Comparison of ENCODE assay signal across 11 cellular contexts in the genomic region with DNA sequence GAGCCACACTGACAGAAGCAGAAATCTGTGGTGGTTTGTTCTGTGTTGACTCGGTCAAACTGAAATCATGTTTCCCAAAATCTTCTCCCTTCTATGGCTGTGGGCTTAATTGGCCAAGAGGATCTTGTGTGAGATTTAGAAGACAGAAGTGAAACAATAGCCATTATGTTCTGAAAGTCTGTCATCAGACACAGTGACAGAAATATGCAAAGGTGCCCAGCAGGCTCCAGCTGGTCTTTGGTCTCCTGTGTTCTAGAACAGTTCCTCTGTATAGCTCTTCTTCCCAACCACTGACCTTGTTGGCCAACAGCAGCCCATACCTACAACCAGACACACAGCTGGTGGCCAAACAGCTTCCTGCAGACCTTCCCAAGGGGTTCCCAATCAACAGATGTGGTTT. TPM values are rescaled to one million over a fixed set of nuclear protein-coding genes. Genes with fewer than 3 reads are reported as not detected.
DNase-seq lines count a peak whose midpoint lies in the region; ATAC-seq and TF ChIP-seq lines count a peak whose summit lies in the region.
"Had no signal": no experiment of that assay in that cellular context is flagged by ENCODE, and none has a peak within 500 bp of the region (broad histone marks: within the 10 kb centered on the region; RNA-seq: fewer than 3 reads in every experiment).

No MANE protein-coding gene starts in this region.

- H3K4me1 Mint-ChIP-seq in stimulated activated naive CD8-positive, alpha-beta T cell treated with anti-CD3 and anti-CD28 coated beads, Interleukin-15, amount 100 ng/mL, for 72 hours = peaks cover 3% of the 10 kb centered on the region

- H3K9me3 Mint-ChIP-seq in stimulated activated naive CD8-positive, alpha-beta T cell treated with anti-CD3 and anti-CD28 coated beads, Interleukin-15, amount 100 ng/mL, for 72 hours = no peaks in the 10 kb centered on the region

- H3K4me3 ChIP-seq in BE2C (ENCODE audit: low read depth, low read length) = no peak overlapping the region

- H3K36me3 ChIP-seq in BE2C = no peaks in the 10 kb centered on the region

- no peak for TF ChIP-seq CTCF in BE2C (IDR thresholded peaks at IDR 0.05; ENCODE audit: low read depth, low read length)

- no peaks in the 10 kb centered on the region for H3K9me3 ChIP-seq in BE2C

- no peak overlapping the region for H3K4me3 Mint-ChIP-seq in stimulated activated naive CD8-positive, alpha-beta T cell treated with anti-CD3 and anti-CD28 coated beads, Interleukin-15, amount 100 ng/mL, for 72 hours

- no peak for DNase-seq in stimulated activated naive CD8-positive, alpha-beta T cell treated with anti-CD3 and anti-CD28 coated beads, Interleukin-15, Interleukin-2, amounts not matched to agents 100 U/mL and 50 U/mL, for 24 hours
- no peak for DNase-seq in stimulated activated naive CD8-positive, alpha-beta T cell treated with anti-CD3 and anti-CD28 coated beads, Interleukin-15, amount 100 ng/mL, for 72 hours
- DNase-seq in BE2C (no peak), DMS 273 treated with DMSO at 0.1 percent for 48 hours (lab: John Stamatoyannopoulos, UW) (no peak), NCI-H2081 (lab: John Stamatoyannopoulos, UW) (no peak)
- no peak for DNase-seq in stimulated activated CD4-positive, alpha-beta T cell treated with anti-CD3 and anti-CD28 coated beads, Interleukin-1b, Interleukin-23, amount 100 ng/mL, for 48 hours
- DNase-seq: 8988T, foreskin fibroblast had no signal

- peaks cover 82% of the 10 kb centered on the region for H3K27me3 Mint-ChIP-seq in stimulated activated naive CD8-positive, alpha-beta T cell treated with anti-CD3 and anti-CD28 coated beads, Interleukin-15, amount 100 ng/mL, for 72 hours

- peaks cover 8% of the 10 kb centered on the region for H3K27me3 ChIP-seq in BE2C

- no peak overlapping the region for H3K27ac Mint-ChIP-seq in stimulated activated naive CD8-positive, alpha-beta T cell treated with anti-CD3 and anti-CD28 coated beads, Interleukin-15, amount 100 ng/mL, for 72 hours

- ATAC-seq in stimulated activated naive CD8-positive, alpha-beta T cell treated with anti-CD3 and anti-CD28 coated beads, Interleukin-15, Interleukin-2, amounts not matched to agents 100 U/mL and 50 U/mL, for 24 hours = peak; percentile 14
- no peak for ATAC-seq in stimulated activated naive CD8-positive, alpha-beta T cell treated with anti-CD3 and anti-CD28 coated beads, Interleukin-15, amount 100 ng/mL, for 72 hours
- peak; percentile 94 for ATAC-seq in HG02798 (IDR thresholded peaks at IDR 0.05; ENCODE audit: poor library complexity, unreplicated experiment)
- ATAC-seq in HG03558 (IDR thresholded peaks at IDR 0.05; ENCODE audit: extremely low read depth, unreplicated experiment) = peak; percentile 82
- ATAC-seq: sciatic nerve had no signal

- H3K4me1 ChIP-seq in BE2C = no peaks in the 10 kb centered on the region

RNA-seq across cellular contexts. Expression of a gene that starts 25.0 kb away (rescaled TPM):
- 0.97 TPM for polyA plus RNA-seq in BE2C (2012; ENCODE audit: insufficient read depth, insufficient read length, low read depth)
